In the genomic region with DNA sequence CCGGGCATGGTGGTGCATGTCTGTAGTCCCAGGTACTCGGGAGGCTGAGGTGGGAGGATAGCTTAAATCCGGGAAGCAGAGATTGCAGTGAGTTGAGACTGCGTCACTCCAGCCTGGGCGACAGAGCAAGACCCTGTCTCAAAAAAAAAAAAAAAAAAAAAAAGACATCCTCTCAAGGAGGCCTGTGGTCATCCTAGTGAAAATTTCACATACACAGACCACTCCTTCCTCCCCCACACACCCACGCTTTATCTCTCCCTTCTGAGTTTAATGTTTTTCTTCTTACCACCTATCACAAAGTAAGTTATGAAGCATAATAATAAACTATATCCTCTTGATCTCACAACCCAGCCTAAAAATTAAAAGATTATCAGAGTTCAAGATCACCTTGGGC, we compare ENCODE assay signal across 12 cellular contexts. TPM values are rescaled to one million over a fixed set of nuclear protein-coding genes. Genes with fewer than 3 reads are reported as not detected.
DNase-seq lines count a peak whose midpoint lies in the region; ATAC-seq and TF ChIP-seq lines count a peak whose summit lies in the region.
"Had no signal": no experiment of that assay in that cellular context is flagged by ENCODE, and none has a peak within 500 bp of the region (broad histone marks: within the 10 kb centered on the region; RNA-seq: fewer than 3 reads in every experiment).

No MANE protein-coding gene starts in this region.

- H3K4me1 Mint-ChIP-seq in activated naive CD4-positive, alpha-beta T cell treated with anti-CD3 and anti-CD28 coated beads, Interleukin-2, amount 50 U/mL, for 24 hours, result peaks cover 20% of the 10 kb centered on the region
- peaks cover 10 to 18% of the 10 kb centered on the region in 2 donors for H3K4me1 Mint-ChIP-seq in effector memory CD8-positive, alpha-beta T cell (ENCODE audit: low read depth in 2 of 2)
- peaks cover 2 to 12% of the 10 kb centered on the region in 2 donors for H3K4me1 Mint-ChIP-seq in stimulated activated naive B cell treated with anti-CD40 and anti-IgM and Interleukin-4, amounts not matched to agents 10 μg/mL and 1 μg/mL and 100 μg/mL, for 72 hours

- no peak for ATAC-seq in effector memory CD8-positive, alpha-beta T cell (replicated peaks)
- ATAC-seq in stimulated activated naive B cell treated with anti-CD40 and anti-IgM and Interleukin-4, amounts not matched to agents 10 μg/mL and 1 μg/mL and 100 μg/mL, for 72 hours (replicated peaks), result no peak
- no peak for ATAC-seq in psoas muscle
- ATAC-seq: activated CD4-positive, CD25-positive, alpha-beta regulatory T cell treated with anti-CD3 and anti-CD28 coated beads, Interleukin-2, amount 50 U/mL, for 24 hours had no signal

- no peaks in the 10 kb centered on the region for H3K9me3 Mint-ChIP-seq in activated naive CD4-positive, alpha-beta T cell treated with anti-CD3 and anti-CD28 coated beads, Interleukin-2, amount 50 U/mL, for 24 hours
- H3K9me3 Mint-ChIP-seq in effector memory CD8-positive, alpha-beta T cell, result no peaks in the 10 kb centered on the region
- no peaks in the 10 kb centered on the region for H3K9me3 Mint-ChIP-seq in stimulated activated naive B cell treated with anti-CD40 and anti-IgM and Interleukin-4, amounts not matched to agents 10 μg/mL and 1 μg/mL and 100 μg/mL, for 72 hours

- CTCF ChIA-PET in OCI-LY7 (lab: Charles Lee; ENCODE audit: unreplicated experiment), result no interaction called here

- no peaks in the 10 kb centered on the region for H3K27me3 ChIP-seq in thyroid gland
- no peaks in the 10 kb centered on the region for H3K27me3 ChIP-seq in psoas muscle (ENCODE audit: insufficient read depth in 3 of 3, low read length in 2 of 3)

- no peaks in the 10 kb centered on the region for H4K20me1 ChIP-seq in OCI-LY7 (ENCODE audit: insufficient read depth, low read length)

- H3K4me3 Mint-ChIP-seq in activated naive CD4-positive, alpha-beta T cell treated with anti-CD3 and anti-CD28 coated beads, Interleukin-2, amount 50 U/mL, for 24 hours, result peak overlapping the region; percentile 100
- no peak overlapping the region for H3K4me3 Mint-ChIP-seq in effector memory CD8-positive, alpha-beta T cell
- H3K4me3 Mint-ChIP-seq in stimulated activated naive B cell treated with anti-CD40 and anti-IgM and Interleukin-4, amounts not matched to agents 10 μg/mL and 1 μg/mL and 100 μg/mL, for 72 hours, result peak overlapping the region; percentile 2 to 36

- no peaks in the 10 kb centered on the region for H3K27me3 Mint-ChIP-seq in activated naive CD4-positive, alpha-beta T cell treated with anti-CD3 and anti-CD28 coated beads, Interleukin-2, amount 50 U/mL, for 24 hours
- peaks cover 9 to 20% of the 10 kb centered on the region in 2 donors for H3K27me3 Mint-ChIP-seq in effector memory CD8-positive, alpha-beta T cell
- no peaks in the 10 kb centered on the region for H3K27me3 Mint-ChIP-seq in stimulated activated naive B cell treated with anti-CD40 and anti-IgM and Interleukin-4, amounts not matched to agents 10 μg/mL and 1 μg/mL and 100 μg/mL, for 72 hours

- H3K9me2 ChIP-seq in OCI-LY7 (ENCODE audit: insufficient read depth, low read length), result no peaks in the 10 kb centered on the region

- BruUV-seq in OCI-LY7 (replicated peaks; lab: Mats Ljungman, UMichigan), result no TSS peak

- peaks cover 45% of the 10 kb centered on the region for H3K79me2 ChIP-seq in OCI-LY7 (ENCODE audit: insufficient read depth, low read depth, low read length)

- intact Hi-C loops in OCI-LY7 (cut with micrococcal nuclease; ENCODE audit: unreplicated experiment), result loop anchor here (2.0 to 5.0 kb wide), 2 partner anchors 108 to 321 kb away; partner anchors contain the start of genes BPTF and KPNA2
- intact Hi-C loops in thyroid gland (cut with DNase I), result loop anchor here (10.0 kb wide), 1 partner anchor 342 kb away; the partner anchor contains the start of gene PITPNC1
- intact Hi-C loops in psoas muscle (cut with DNase I), result loop anchor here in 1 of 2 donors (10.0 kb wide), 1 partner anchor 108 kb away; the partner anchor contains the start of gene BPTF

- H3K27ac ChIP-seq in OCI-LY7 (ENCODE audit: low read depth, low read length, poor library complexity, severe bottlenecking), result peak overlapping the region; percentile 58
- H3K27ac ChIP-seq in thyroid gland, result no peak overlapping the region
- H3K27ac ChIP-seq in psoas muscle, result no peak overlapping the region

- H3K9me3 ChIP-seq in OCI-LY7 (ENCODE audit: low read length) (no peaks in the 10 kb centered on the region; the same call in 1 of the 2 replicates), thyroid gland (no peaks in the 10 kb centered on the region), psoas muscle (no peaks in the 10 kb centered on the region)

- POLR2A ChIA-PET in OCI-LY7 (lab: Charles Lee), result interaction anchor here (0.9 to 1.7 kb wide), 2 partner anchors 8 to 10 kb away, joined by 3 to 6 read pairs; no protein-coding TSS in a partner anchor

- H3K4me1 ChIP-seq in OCI-LY7 (ENCODE audit: insufficient read depth, low read length, poor library complexity, severe bottlenecking), result peaks cover 27% of the 10 kb centered on the region
- peaks cover 9 to 10% of the 10 kb centered on the region in 2 donors for H3K4me1 ChIP-seq in thyroid gland
- peaks cover 14% of the 10 kb centered on the region for H3K4me1 ChIP-seq in psoas muscle

- TF ChIP-seq CTCF in OCI-LY7 (conservative IDR thresholded peaks at IDR 0.05; ENCODE audit: low read length) (no peak), thyroid gland (IDR thresholded peaks at IDR 0.05) (no peak), psoas muscle (IDR thresholded peaks at IDR 0.05) (no peak)

- DNase-seq in activated naive CD4-positive, alpha-beta T cell treated with anti-CD3 and anti-CD28 coated beads, Interleukin-2, amount 50 U/mL, for 16 hours, result no peak
- no peak for DNase-seq in OCI-LY7 (ENCODE audit: low spot score)
- no peak for DNase-seq in effector memory CD8-positive, alpha-beta T cell
- DNase-seq in stimulated activated naive B cell treated with anti-CD40 and anti-IgM and Interleukin-4, amounts not matched to agents 10 μg/mL and 1 μg/mL and 100 μg/mL, for 72 hours, result no peak
- DNase-seq in thyroid gland, result no peak
- DNase-seq in stimulated activated CD4-positive, alpha-beta T cell treated with anti-CD3 and anti-CD28 coated beads, Interleukin-2, amount 100 ng/mL, for 48 hours, result no peak
- no peak for DNase-seq in psoas muscle
- DNase-seq: activated gamma-delta T cell; NCI-H1694; NK-92 treated with Interleukin-12 subunit alpha and Interleukin-12 subunit beta, amount 100 ng/mL, for 24 hours had no signal

- peaks cover 2% of the 10 kb centered on the region for H3K36me3 Mint-ChIP-seq in activated naive CD4-positive, alpha-beta T cell treated with anti-CD3 and anti-CD28 coated beads, Interleukin-2, amount 50 U/mL, for 24 hours
- H3K36me3 Mint-ChIP-seq in effector memory CD8-positive, alpha-beta T cell (ENCODE audit: insufficient read depth), result peaks cover 39% of the 10 kb centered on the region
- H3K36me3 Mint-ChIP-seq in stimulated activated naive B cell treated with anti-CD40 and anti-IgM and Interleukin-4, amounts not matched to agents 10 μg/mL and 1 μg/mL and 100 μg/mL, for 72 hours, result peaks cover 2 to 11% of the 10 kb centered on the region in 2 donors

- H2AFZ ChIP-seq in OCI-LY7 (ENCODE audit: low read length), result peak overlapping the region; percentile 41; the same call in 1 of the 2 replicates

- peaks cover 17% of the 10 kb centered on the region for H3K36me3 ChIP-seq in OCI-LY7 (ENCODE audit: insufficient read depth, low read length)
- peaks cover 3 to 10% of the 10 kb centered on the region in 2 donors for H3K36me3 ChIP-seq in thyroid gland
- H3K36me3 ChIP-seq in psoas muscle (ENCODE audit: insufficient read depth in 1 of 2, low read depth in 1 of 2), result peaks cover 2 to 21% of the 10 kb centered on the region in 2 donors

- H3K4me2 ChIP-seq in OCI-LY7 (ENCODE audit: low read length), result peak overlapping the region; percentile 76

- 94% methylated on average over 6 of the region's 6 CpGs for WGBS in thyroid gland, 2 donors
- WGBS in psoas muscle, 3 donors, result 90 to 99% (median 95%) methylated on average over 6 of the region's 6 CpGs

- peak overlapping the region; percentile 65 for H3K27ac Mint-ChIP-seq in activated naive CD4-positive, alpha-beta T cell treated with anti-CD3 and anti-CD28 coated beads, Interleukin-2, amount 50 U/mL, for 24 hours
- H3K27ac Mint-ChIP-seq in effector memory CD8-positive, alpha-beta T cell, result peak overlapping the region; percentile 99
- peak overlapping the region; percentile 31 for H3K27ac Mint-ChIP-seq in stimulated activated naive B cell treated with anti-CD40 and anti-IgM and Interleukin-4, amounts not matched to agents 10 μg/mL and 1 μg/mL and 100 μg/mL, for 72 hours

- H3K4me3 ChIP-seq in OCI-LY7 (ENCODE audit: low read depth, low read length, poor library complexity, severe bottlenecking) (peak overlapping the region; percentile 84), thyroid gland (replicated peaks in 1 of 3) (no peak overlapping the region), psoas muscle (no peak overlapping the region)

- no peak for TF ChIP-seq POLR2A in thyroid gland (IDR thresholded peaks at IDR 0.05)

RNA-seq across cellular contexts. Expression of gene NOL11, which starts 1.3 kb away (rescaled TPM):
- 49.4 and 65.5 TPM in 2 replicates for total RNA-seq in OCI-LY7 (2014; rRNA removed; shearing (Covaris generic))
- total RNA-seq in OCI-LY7 (2022), result 61.5 and 64.9 TPM in 2 replicates
- 10 to 100 TPM; 25.7 to 43.7 (median 34.8) TPM for total RNA-seq in thyroid gland
- 10 to 100 TPM; 29.9 to 37.3 (median 33.3) TPM for total RNA-seq in psoas muscle
- polyA plus RNA-seq in psoas muscle, result 10 to 100 TPM; 30.9 to 53.6 (median 52.1) TPM

Comparison
In these comparisons a context has a peak if more than half of its experiments do, and no peak if none do; other contexts are left out.
1. H3K27ac Mint-ChIP-seq: peak in every context shown above with its lines; median percentile 99 in effector memory CD8-positive, alpha-beta T cell; 65 in activated naive CD4-positive, alpha-beta T cell treated with anti-CD3 and anti-CD28 coated beads, Interleukin-2, amount 50 U/mL, for 24 hours; 31 in stimulated activated naive B cell treated with anti-CD40 and anti-IgM and Interleukin-4, amounts not matched to agents 10 μg/mL and 1 μg/mL and 100 μg/mL, for 72 hours.
2. H3K4me3 Mint-ChIP-seq: peak in activated naive CD4-positive, alpha-beta T cell treated with anti-CD3 and anti-CD28 coated beads, Interleukin-2, amount 50 U/mL, for 24 hours (single experiment) and stimulated activated naive B cell treated with anti-CD40 and anti-IgM and Interleukin-4, amounts not matched to agents 10 μg/mL and 1 μg/mL and 100 μg/mL, for 72 hours (2 of 2); none in effector memory CD8-positive, alpha-beta T cell (0 of 2).